Comparison of ENCODE assay signal across 10 cellular contexts in genomic region chr17:1039511-1040215, GRCh38. TPM values are rescaled to one million over a fixed set of nuclear protein-coding genes. Genes with fewer than 3 reads are reported as not detected.
DNase-seq lines count a peak whose midpoint lies in the region; ATAC-seq lines count a peak whose summit lies in the region.
"Had no signal": no experiment of that assay in that cellular context is flagged by ENCODE, and none has a peak within 500 bp of the region (broad histone marks: within the 10 kb centered on the region; RNA-seq: fewer than 3 reads in every experiment).

No MANE protein-coding gene starts in this region.

- peak overlapping the region; percentile 66 for H3K27ac ChIP-seq in temporal lobe (ENCODE audit: low read depth, low read length)

- ATAC-seq in HG03139 (IDR thresholded peaks at IDR 0.05; ENCODE audit: unreplicated experiment): no peak
- ATAC-seq in GM21423 (IDR thresholded peaks at IDR 0.05; ENCODE audit: unreplicated experiment): no peak
- no peak for ATAC-seq in GM18861 (IDR thresholded peaks at IDR 0.05; ENCODE audit: unreplicated experiment)
- ATAC-seq: stimulated activated memory B cell treated with anti-CD40 and anti-IgM and Interleukin-4, amounts not matched to agents 10 μg/mL and 1 μg/mL and 100 μg/mL, for 72 hours had no signal

- DNase-seq in NOMO-1 (lab: John Stamatoyannopoulos, UW; ENCODE audit: unreplicated experiment in 2 of 2) (peak; percentile 71 to 80), epidermal melanocyte (ENCODE audit: insufficient read length, low spot score) (peak; percentile 62), midbrain (lab: John Stamatoyannopoulos, UW) (peak; percentile 47), DMS53 (lab: John Stamatoyannopoulos, UW) (no peak)
- DNase-seq: immature natural killer cell had no signal

RNA-seq across cellular contexts. Expression of gene TIMM22, which starts 42.7 kb away (rescaled TPM):
- total RNA-seq in temporal lobe: 9.1 TPM
